In the genomic region with DNA sequence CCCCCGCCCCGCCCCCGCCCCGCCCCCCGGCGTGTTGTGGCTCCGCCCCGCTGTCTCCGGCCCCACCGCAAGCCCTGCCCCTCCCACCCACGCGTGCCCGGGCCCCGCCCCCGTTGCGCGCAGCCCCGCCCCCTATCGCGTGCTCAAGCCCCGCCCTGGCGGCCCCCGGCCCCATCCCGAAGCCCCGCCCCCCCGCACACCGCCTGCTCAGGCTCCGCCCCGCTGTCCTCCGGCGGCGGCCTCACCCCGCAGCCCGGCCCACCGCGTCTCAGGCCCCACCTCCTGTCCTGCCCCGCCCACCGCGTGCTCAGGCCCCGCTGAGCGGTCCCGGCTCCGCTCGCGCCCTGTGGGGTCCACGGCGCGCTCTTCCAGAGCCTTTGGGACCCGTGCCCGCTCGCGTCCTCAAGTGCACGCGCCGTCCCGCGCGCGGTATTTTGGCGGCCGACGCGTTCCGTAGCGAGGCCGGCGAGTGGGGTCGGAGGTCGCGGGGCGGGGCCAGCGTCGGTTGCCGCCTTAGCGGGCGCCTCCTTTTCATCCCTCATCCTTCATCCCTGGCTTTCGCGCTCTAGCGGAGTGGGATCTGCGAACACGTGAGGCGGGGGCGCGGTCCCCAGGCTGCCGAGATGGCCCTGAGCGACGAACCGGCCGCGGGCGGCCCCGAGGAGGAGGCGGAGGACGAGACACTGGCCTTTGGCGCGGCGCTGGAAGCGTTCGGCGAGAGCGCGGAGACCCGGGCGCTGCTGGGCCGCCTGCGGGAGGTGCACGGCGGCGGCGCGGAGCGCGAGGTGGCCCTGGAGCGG, we compare ENCODE assay signal across 1 cellular context.
TF ChIP-seq lines count a peak whose summit lies in the region.

A gene (plus strand): TSS at position 495 of the 800 bp plus-strand sequence. CDS start 129 bp downstream, at position 624.

TF ChIP-seq in HepG2, 621 proteins besides CTCF, POLR2A, EP300 and RAD21 (continued from another document and continues in another):
- TF ChIP-seq, protein P1, sequence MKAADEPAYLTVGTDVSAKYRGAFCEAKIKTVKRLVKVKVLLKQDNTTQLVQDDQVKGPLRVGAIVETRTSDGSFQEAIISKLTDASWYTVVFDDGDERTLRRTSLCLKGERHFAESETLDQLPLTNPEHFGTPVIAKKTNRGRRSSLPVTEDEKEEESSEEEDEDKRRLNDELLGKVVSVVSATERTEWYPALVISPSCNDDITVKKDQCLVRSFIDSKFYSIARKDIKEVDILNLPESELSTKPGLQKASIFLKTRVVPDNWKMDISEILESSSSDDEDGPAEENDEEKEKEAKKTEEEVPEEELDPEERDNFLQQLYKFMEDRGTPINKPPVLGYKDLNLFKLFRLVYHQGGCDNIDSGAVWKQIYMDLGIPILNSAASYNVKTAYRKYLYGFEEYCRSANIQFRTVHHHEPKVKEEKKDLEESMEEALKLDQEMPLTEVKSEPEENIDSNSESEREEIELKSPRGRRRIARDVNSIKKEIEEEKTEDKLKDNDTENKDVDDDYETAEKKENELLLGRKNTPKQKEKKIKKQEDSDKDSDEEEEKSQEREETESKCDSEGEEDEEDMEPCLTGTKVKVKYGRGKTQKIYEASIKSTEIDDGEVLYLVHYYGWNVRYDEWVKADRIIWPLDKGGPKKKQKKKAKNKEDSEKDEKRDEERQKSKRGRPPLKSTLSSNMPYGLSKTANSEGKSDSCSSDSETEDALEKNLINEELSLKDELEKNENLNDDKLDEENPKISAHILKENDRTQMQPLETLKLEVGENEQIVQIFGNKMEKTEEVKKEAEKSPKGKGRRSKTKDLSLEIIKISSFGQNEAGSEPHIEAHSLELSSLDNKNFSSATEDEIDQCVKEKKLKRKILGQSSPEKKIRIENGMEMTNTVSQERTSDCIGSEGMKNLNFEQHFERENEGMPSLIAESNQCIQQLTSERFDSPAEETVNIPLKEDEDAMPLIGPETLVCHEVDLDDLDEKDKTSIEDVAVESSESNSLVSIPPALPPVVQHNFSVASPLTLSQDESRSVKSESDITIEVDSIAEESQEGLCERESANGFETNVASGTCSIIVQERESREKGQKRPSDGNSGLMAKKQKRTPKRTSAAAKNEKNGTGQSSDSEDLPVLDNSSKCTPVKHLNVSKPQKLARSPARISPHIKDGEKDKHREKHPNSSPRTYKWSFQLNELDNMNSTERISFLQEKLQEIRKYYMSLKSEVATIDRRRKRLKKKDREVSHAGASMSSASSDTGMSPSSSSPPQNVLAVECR (CRISPR knock-in tag; IDR thresholded peaks at IDR 0.05; ENCODE audit: borderline replicate concordance): peak; percentile 95
- TF ChIP-seq ATF7-NPFF (CRISPR knock-in tag; IDR thresholded peaks at IDR 0.05; ENCODE audit: low read depth) (peak; percentile 96), MZF1 (CRISPR knock-in tag; IDR thresholded peaks at IDR 0.05; ENCODE audit: borderline replicate concordance) (0 out of 2 replicates have a peak, but pooled peaks have one; percentile 14), ZSCAN25 (CRISPR knock-in tag; IDR thresholded peaks at IDR 0.05) (peak; percentile 78; the same call in 1 of the 2 replicates), CBFB (CRISPR knock-in tag; IDR thresholded peaks at IDR 0.05) (peak; percentile 94), TBX3 (IDR thresholded peaks at IDR 0.05; ENCODE audit: borderline replicate concordance) (peak; percentile 68), ZNF326 (CRISPR knock-in tag; IDR thresholded peaks at IDR 0.05; ENCODE audit: borderline replicate concordance) (no peak), ZNF569 (CRISPR knock-in tag; IDR thresholded peaks at IDR 0.05; ENCODE audit: borderline replicate concordance) (no peak), SMC3 (IDR thresholded peaks at IDR 0.05; ENCODE audit: low read length) (no peak), ZFP82 (CRISPR knock-in tag; IDR thresholded peaks at IDR 0.05; ENCODE audit: borderline replicate concordance) (peak; percentile 98; the same call in 1 of the 2 replicates), HDAC6 (IDR thresholded peaks at IDR 0.05; ENCODE audit: low read depth, low read length) (no peak), ATRX (CRISPR knock-in tag; IDR thresholded peaks at IDR 0.05; ENCODE audit: borderline replicate concordance) (no peak), ZNF552 (CRISPR knock-in tag; IDR thresholded peaks at IDR 0.05; ENCODE audit: borderline replicate concordance) (peak; percentile 86; the same call in 1 of the 2 replicates), SRSF1 (optimal IDR thresholded peaks at IDR 0.05; ENCODE audit: low read depth, low read length) (peak; percentile 86), ELF3 (CRISPR knock-in tag; IDR thresholded peaks at IDR 0.05) (peak; percentile 72), NFIC (IDR thresholded peaks at IDR 0.05; ENCODE audit: low read length) (no peak), ONECUT2 (CRISPR knock-in tag; IDR thresholded peaks at IDR 0.05) (no peak), NCOR1 (IDR thresholded peaks at IDR 0.05; ENCODE audit: borderline replicate concordance, low read length) (peak; percentile 53; the same call in 1 of the 2 replicates), ZNF841 (CRISPR knock-in tag; IDR thresholded peaks at IDR 0.05; ENCODE audit: borderline replicate concordance) (peak; percentile 76; the same call in 1 of the 2 replicates), ZNF432 (CRISPR knock-in tag; IDR thresholded peaks at IDR 0.05; ENCODE audit: borderline replicate concordance) (no peak), PTBP1 (IDR thresholded peaks at IDR 0.05; ENCODE audit: low read depth, low read length, poor library complexity, severe bottlenecking) (peak; percentile 64), ZEB1 (IDR thresholded peaks at IDR 0.05; ENCODE audit: insufficient replicate concordance, low read depth) (peak; percentile 52), ZNF354B (CRISPR knock-in tag; IDR thresholded peaks at IDR 0.05) (no peak), ZNF577 (CRISPR knock-in tag; IDR thresholded peaks at IDR 0.05; ENCODE audit: borderline replicate concordance, low read depth) (no peak)
- TF ChIP-seq, protein P2, sequence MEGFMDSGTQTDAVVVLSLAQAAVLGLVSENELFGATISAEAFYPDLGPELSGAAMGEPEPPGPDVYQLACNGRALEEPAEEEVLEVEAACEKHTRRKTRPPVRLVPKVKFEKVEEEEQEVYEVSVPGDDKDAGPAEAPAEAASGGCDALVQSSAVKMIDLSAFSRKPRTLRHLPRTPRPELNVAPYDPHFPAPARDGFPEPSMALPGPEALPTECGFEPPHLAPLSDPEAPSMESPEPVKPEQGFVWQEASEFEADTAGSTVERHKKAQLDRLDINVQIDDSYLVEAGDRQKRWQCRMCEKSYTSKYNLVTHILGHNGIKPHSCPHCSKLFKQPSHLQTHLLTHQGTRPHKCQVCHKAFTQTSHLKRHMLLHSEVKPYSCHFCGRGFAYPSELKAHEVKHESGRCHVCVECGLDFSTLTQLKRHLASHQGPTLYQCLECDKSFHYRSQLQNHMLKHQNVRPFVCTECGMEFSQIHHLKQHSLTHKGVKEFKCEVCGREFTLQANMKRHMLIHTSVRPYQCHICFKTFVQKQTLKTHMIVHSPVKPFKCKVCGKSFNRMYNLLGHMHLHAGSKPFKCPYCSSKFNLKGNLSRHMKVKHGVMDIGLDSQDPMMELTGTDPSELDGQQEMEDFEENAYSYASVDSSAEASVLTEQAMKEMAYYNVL (CRISPR knock-in tag; IDR thresholded peaks at IDR 0.05; ENCODE audit: borderline replicate concordance): peak; percentile 82
- TF ChIP-seq, protein P3, sequence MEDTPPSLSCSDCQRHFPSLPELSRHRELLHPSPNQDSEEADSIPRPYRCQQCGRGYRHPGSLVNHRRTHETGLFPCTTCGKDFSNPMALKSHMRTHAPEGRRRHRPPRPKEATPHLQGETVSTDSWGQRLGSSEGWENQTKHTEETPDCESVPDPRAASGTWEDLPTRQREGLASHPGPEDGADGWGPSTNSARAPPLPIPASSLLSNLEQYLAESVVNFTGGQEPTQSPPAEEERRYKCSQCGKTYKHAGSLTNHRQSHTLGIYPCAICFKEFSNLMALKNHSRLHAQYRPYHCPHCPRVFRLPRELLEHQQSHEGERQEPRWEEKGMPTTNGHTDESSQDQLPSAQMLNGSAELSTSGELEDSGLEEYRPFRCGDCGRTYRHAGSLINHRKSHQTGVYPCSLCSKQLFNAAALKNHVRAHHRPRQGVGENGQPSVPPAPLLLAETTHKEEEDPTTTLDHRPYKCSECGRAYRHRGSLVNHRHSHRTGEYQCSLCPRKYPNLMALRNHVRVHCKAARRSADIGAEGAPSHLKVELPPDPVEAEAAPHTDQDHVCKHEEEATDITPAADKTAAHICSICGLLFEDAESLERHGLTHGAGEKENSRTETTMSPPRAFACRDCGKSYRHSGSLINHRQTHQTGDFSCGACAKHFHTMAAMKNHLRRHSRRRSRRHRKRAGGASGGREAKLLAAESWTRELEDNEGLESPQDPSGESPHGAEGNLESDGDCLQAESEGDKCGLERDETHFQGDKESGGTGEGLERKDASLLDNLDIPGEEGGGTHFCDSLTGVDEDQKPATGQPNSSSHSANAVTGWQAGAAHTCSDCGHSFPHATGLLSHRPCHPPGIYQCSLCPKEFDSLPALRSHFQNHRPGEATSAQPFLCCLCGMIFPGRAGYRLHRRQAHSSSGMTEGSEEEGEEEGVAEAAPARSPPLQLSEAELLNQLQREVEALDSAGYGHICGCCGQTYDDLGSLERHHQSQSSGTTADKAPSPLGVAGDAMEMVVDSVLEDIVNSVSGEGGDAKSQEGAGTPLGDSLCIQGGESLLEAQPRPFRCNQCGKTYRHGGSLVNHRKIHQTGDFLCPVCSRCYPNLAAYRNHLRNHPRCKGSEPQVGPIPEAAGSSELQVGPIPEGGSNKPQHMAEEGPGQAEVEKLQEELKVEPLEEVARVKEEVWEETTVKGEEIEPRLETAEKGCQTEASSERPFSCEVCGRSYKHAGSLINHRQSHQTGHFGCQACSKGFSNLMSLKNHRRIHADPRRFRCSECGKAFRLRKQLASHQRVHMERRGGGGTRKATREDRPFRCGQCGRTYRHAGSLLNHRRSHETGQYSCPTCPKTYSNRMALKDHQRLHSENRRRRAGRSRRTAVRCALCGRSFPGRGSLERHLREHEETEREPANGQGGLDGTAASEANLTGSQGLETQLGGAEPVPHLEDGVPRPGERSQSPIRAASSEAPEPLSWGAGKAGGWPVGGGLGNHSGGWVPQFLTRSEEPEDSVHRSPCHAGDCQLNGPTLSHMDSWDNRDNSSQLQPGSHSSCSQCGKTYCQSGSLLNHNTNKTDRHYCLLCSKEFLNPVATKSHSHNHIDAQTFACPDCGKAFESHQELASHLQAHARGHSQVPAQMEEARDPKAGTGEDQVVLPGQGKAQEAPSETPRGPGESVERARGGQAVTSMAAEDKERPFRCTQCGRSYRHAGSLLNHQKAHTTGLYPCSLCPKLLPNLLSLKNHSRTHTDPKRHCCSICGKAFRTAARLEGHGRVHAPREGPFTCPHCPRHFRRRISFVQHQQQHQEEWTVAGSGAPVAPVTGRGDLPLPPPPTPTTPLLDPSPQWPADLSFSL (CRISPR knock-in tag; IDR thresholded peaks at IDR 0.05): no peak
- TF ChIP-seq, protein P4, sequence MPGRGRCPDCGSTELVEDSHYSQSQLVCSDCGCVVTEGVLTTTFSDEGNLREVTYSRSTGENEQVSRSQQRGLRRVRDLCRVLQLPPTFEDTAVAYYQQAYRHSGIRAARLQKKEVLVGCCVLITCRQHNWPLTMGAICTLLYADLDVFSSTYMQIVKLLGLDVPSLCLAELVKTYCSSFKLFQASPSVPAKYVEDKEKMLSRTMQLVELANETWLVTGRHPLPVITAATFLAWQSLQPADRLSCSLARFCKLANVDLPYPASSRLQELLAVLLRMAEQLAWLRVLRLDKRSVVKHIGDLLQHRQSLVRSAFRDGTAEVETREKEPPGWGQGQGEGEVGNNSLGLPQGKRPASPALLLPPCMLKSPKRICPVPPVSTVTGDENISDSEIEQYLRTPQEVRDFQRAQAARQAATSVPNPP (CRISPR knock-in tag; IDR thresholded peaks at IDR 0.05): peak; percentile 70
- TF ChIP-seq, protein P5, sequence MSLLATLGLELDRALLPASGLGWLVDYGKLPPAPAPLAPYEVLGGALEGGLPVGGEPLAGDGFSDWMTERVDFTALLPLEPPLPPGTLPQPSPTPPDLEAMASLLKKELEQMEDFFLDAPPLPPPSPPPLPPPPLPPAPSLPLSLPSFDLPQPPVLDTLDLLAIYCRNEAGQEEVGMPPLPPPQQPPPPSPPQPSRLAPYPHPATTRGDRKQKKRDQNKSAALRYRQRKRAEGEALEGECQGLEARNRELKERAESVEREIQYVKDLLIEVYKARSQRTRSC (CRISPR knock-in tag; IDR thresholded peaks at IDR 0.05; ENCODE audit: low read depth): peak; percentile 79
- TF ChIP-seq, protein P6, sequence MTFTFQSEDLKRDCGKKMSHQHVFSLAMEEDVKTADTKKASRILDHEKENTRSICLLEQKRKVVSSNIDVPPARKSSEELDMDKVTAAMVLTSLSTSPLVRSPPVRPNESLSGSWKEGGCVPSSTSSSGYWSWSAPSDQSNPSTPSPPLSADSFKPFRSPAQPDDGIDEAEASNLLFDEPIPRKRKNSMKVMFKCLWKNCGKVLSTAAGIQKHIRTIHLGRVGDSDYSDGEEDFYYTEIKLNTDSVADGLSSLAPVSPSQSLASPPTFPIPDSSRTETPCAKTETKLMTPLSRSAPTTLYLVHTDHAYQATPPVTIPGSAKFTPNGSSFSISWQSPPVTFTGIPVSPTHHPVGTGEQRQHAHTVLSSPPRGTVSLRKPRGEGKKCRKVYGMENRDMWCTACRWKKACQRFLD (CRISPR knock-in tag; IDR thresholded peaks at IDR 0.05; ENCODE audit: borderline replicate concordance): peak; percentile 86
- TF ChIP-seq, protein P7, sequence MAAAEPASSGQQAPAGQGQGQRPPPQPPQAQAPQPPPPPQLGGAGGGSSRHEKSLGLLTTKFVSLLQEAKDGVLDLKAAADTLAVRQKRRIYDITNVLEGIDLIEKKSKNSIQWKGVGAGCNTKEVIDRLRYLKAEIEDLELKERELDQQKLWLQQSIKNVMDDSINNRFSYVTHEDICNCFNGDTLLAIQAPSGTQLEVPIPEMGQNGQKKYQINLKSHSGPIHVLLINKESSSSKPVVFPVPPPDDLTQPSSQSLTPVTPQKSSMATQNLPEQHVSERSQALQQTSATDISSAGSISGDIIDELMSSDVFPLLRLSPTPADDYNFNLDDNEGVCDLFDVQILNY (CRISPR knock-in tag; conservative IDR thresholded peaks at IDR 0.05): peak; percentile 89; the same call in 1 of the 2 replicates
- TF ChIP-seq, protein P8, sequence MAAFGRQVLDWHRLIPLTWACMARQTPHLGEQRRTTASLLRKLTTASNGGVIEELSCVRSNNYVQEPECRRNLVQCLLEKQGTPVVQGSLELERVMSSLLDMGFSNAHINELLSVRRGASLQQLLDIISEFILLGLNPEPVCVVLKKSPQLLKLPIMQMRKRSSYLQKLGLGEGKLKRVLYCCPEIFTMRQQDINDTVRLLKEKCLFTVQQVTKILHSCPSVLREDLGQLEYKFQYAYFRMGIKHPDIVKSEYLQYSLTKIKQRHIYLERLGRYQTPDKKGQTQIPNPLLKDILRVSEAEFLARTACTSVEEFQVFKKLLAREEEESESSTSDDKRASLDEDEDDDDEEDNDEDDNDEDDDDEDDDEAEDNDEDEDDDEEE (CRISPR knock-in tag; IDR thresholded peaks at IDR 0.05): peak; percentile 80; the same call in 1 of the 2 replicates
- TF ChIP-seq, protein P9, sequence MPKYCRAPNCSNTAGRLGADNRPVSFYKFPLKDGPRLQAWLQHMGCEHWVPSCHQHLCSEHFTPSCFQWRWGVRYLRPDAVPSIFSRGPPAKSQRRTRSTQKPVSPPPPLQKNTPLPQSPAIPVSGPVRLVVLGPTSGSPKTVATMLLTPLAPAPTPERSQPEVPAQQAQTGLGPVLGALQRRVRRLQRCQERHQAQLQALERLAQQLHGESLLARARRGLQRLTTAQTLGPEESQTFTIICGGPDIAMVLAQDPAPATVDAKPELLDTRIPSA (CRISPR knock-in tag; IDR thresholded peaks at IDR 0.05; ENCODE audit: borderline replicate concordance): peak; percentile 98
